ENCODE assay signal across 10 cellular contexts in the genomic region with DNA sequence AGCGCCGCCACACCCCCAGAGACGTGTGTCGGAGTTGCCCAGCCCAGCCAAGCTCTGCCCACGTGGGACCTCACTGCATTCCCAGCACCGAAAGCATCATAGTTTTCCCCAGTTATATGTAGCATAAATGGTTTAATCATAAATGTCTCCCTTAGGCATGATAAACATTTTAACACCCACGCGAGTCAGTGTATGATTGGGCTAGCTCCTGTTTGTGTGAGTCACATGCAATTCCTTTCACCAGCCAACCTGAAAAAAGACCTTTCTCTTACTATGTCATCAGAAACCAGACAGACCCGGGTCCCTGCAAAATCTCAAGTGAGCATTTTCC. TPM values are rescaled to one million over a fixed set of nuclear protein-coding genes. Genes with fewer than 3 reads are reported as not detected.
A peak's percentile ranks its signal among the peaks of the same experiment; 100 is the strongest.
DNase-seq lines count a peak whose midpoint lies in the region; ATAC-seq and TF ChIP-seq lines count a peak whose summit lies in the region.
"Had no signal": no experiment of that assay in that cellular context is flagged by ENCODE, and none has a peak within 500 bp of the region (broad histone marks: within the 10 kb centered on the region; RNA-seq: fewer than 3 reads in every experiment).

No MANE protein-coding gene starts in this region.

- H3K4me1 Mint-ChIP-seq in stimulated activated naive B cell treated with anti-CD40 and anti-IgM and Interleukin-4, amounts not matched to agents 10 μg/mL and 1 μg/mL and 100 μg/mL, for 72 hours = peaks cover 12 to 25% of the 10 kb centered on the region in 2 donors
- peaks cover 9% of the 10 kb centered on the region for H3K4me1 Mint-ChIP-seq in Calu3 (ENCODE audit: low read depth, unreplicated experiment)

- H3K27ac Mint-ChIP-seq in stimulated activated naive B cell treated with anti-CD40 and anti-IgM and Interleukin-4, amounts not matched to agents 10 μg/mL and 1 μg/mL and 100 μg/mL, for 72 hours = peak overlapping the region; percentile 2
- no peak overlapping the region for H3K27ac Mint-ChIP-seq in Calu3 (ENCODE audit: unreplicated experiment)

- WGBS in right cardiac atrium = 26% methylated on average over 9 of the region's 9 CpGs

- H3K4me3 Mint-ChIP-seq in stimulated activated naive B cell treated with anti-CD40 and anti-IgM and Interleukin-4, amounts not matched to agents 10 μg/mL and 1 μg/mL and 100 μg/mL, for 72 hours = no peak overlapping the region
- no peak overlapping the region for H3K4me3 Mint-ChIP-seq in Calu3 (ENCODE audit: low read depth, unreplicated experiment)

- H3K36me3 Mint-ChIP-seq in stimulated activated naive B cell treated with anti-CD40 and anti-IgM and Interleukin-4, amounts not matched to agents 10 μg/mL and 1 μg/mL and 100 μg/mL, for 72 hours = peaks cover 14 to 30% of the 10 kb centered on the region in 2 donors
- peaks cover 33% of the 10 kb centered on the region for H3K36me3 Mint-ChIP-seq in Calu3 (ENCODE audit: insufficient read depth, unreplicated experiment)

- H3K27ac ChIP-seq in angular gyrus (ENCODE audit: low read depth, low read length) (peak overlapping the region; percentile 82), right cardiac atrium (ENCODE audit: low read length) (peak overlapping the region; percentile 76)

- H3K9me3 Mint-ChIP-seq in stimulated activated naive B cell treated with anti-CD40 and anti-IgM and Interleukin-4, amounts not matched to agents 10 μg/mL and 1 μg/mL and 100 μg/mL, for 72 hours = no peaks in the 10 kb centered on the region
- H3K9me3 Mint-ChIP-seq in Calu3 (ENCODE audit: low read depth, unreplicated experiment) = no peaks in the 10 kb centered on the region

- H3K27me3 Mint-ChIP-seq in stimulated activated naive B cell treated with anti-CD40 and anti-IgM and Interleukin-4, amounts not matched to agents 10 μg/mL and 1 μg/mL and 100 μg/mL, for 72 hours = peaks cover 4% of the 10 kb centered on the region in 2 donors
- no peaks in the 10 kb centered on the region for H3K27me3 Mint-ChIP-seq in Calu3 (ENCODE audit: unreplicated experiment)

- CTCF ChIA-PET in Calu3 (lab: Charles Lee) = interaction anchor here (0.9 to 1.6 kb wide), 3 partner anchors 9 to 61 kb away, joined by 3 to 6 read pairs (median 3); a partner anchor contains a TSS

- H3K4me3 ChIP-seq in right cardiac atrium (ENCODE audit: low read length) = no peak overlapping the region

- no peaks in the 10 kb centered on the region for H3K27me3 ChIP-seq in right cardiac atrium (ENCODE audit: control insufficient read depth, insufficient read depth)

- DNase-seq in HCEC 1CT (peak; percentile 32), right cardiac atrium (peak in 1 of 3 donors; percentile 69), cerebellar nuclear complex (lab: John Stamatoyannopoulos, UW) (no peak), NCI-H510A treated with DMSO at 0.1 percent for 48 hours (lab: John Stamatoyannopoulos, UW) (no peak), Calu3 (no peak)
- no peak for DNase-seq in stimulated activated naive B cell treated with anti-CD40 and anti-IgM and Interleukin-4, amounts not matched to agents 10 μg/mL and 1 μg/mL and 100 μg/mL, for 72 hours
- DNase-seq in activated CD4-positive, CD25-positive, alpha-beta regulatory T cell (lab: John Stamatoyannopoulos, UW) = no peak
- DNase-seq: NCI-H2029 treated with DMSO at 0.1 percent for 48 hours had no signal

- TF ChIP-seq CTCF in Calu3 (IDR thresholded peaks at IDR 0.05; ENCODE audit: unreplicated experiment) = no peak

- BruUV-seq in Calu3 (replicated peaks; lab: Mats Ljungman, UMichigan) = no TSS peak

- no peaks in the 10 kb centered on the region for H3K9me3 ChIP-seq in right cardiac atrium (ENCODE audit: control insufficient read depth, low read length)

- H3K4me1 ChIP-seq in right cardiac atrium (ENCODE audit: control insufficient read depth, insufficient read depth, low read length) = peaks cover 7% of the 10 kb centered on the region

- intact Hi-C loops in right cardiac atrium (cut with DNase I) = loop anchor here in 2 of 4 donors (10.0 kb wide), 3 partner anchors 93 to 223 kb away; a partner anchor contains a TSS
- intact Hi-C loops in Calu3 (cut with micrococcal nuclease; ENCODE audit: unreplicated experiment) = loop anchor here (10.0 kb wide), 1 partner anchor 223 kb away; a partner anchor contains a TSS

- ATAC-seq in right cardiac atrium = peak in 1 of 2 donors; percentile 13
- no peak for ATAC-seq in stimulated activated naive B cell treated with anti-CD40 and anti-IgM and Interleukin-4, amounts not matched to agents 10 μg/mL and 1 μg/mL and 100 μg/mL, for 72 hours (replicated peaks)

RNA-seq across cellular contexts. Expression of a gene that starts 9.2 kb away (rescaled TPM):
- total RNA-seq in right cardiac atrium = 10 to 100 TPM; 26.0 to 31.1 (median 28.4) TPM
- 36.2 TPM for polyA plus RNA-seq in right cardiac atrium
- total RNA-seq in Calu3 (2022) = 77.4 and 78.5 TPM in 2 replicates

RNA-seq across cellular contexts. Expression of a gene that starts 13.3 kb away (rescaled TPM):
- total RNA-seq in right cardiac atrium (under 1 TPM in 3 of 4 donors, not detected in 1; 0.38 to 0.62 (median 0.60) TPM), Calu3 (2022) (not detected in 2 replicates)
- polyA plus RNA-seq in right cardiac atrium = 2.9 TPM
- total RNA-seq: cerebellum had no signal

RNA-seq across cellular contexts. Expression of a gene that starts 32.6 kb away (rescaled TPM):
- total RNA-seq in right cardiac atrium = under 1 TPM in 2 of 4 donors, not detected in 2; 0.14 to 0.28 TPM
- polyA plus RNA-seq in right cardiac atrium = 0.68 TPM
- 0.32 TPM in 1 of 2 replicates, not detected in the other for total RNA-seq in Calu3 (2022)

RNA-seq across cellular contexts. Expression of a gene that starts 32.7 kb away (rescaled TPM):
- total RNA-seq in right cardiac atrium = 10 to 100 TPM; 19.8 to 34.8 (median 26.5) TPM
- 15.0 TPM for polyA plus RNA-seq in right cardiac atrium
- 20.8 and 23.0 TPM in 2 replicates for total RNA-seq in Calu3 (2022)
